ENCODE assay signal across 14 cellular contexts in the genomic region with DNA sequence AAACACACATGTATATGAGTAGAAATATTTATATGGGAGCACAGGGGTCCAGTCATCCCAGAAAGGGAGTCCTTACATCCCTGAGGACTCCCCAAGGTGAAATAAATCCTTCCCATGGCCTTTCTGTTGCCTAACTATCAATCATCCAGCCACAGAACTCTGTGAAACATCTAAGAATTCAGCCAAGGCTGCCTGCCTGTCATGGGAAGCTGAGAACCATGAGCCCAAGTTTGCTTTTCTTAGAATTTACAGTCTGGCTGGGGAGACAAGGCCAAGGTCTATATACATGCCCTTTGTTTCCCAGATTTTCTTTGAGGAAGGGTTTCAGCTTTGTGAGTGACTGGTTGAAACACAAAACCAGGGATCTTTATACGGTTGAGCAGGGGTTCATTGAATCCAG. TPM values are rescaled to one million over a fixed set of nuclear protein-coding genes. Genes with fewer than 3 reads are reported as not detected.
DNase-seq lines count a peak whose midpoint lies in the region; TF ChIP-seq lines count a peak whose summit lies in the region.
"Had no signal": no experiment of that assay in that cellular context is flagged by ENCODE, and none has a peak within 500 bp of the region (broad histone marks: within the 10 kb centered on the region; RNA-seq: fewer than 3 reads in every experiment).

No MANE protein-coding gene starts in this region.

- H3K36me3 ChIP-seq in ACC112 (ENCODE audit: insufficient read depth, low read length) (no peaks in the 10 kb centered on the region), right atrium auricular region (peaks cover 37% of the 10 kb centered on the region)

- TF ChIP-seq CTCF in right atrium auricular region (IDR thresholded peaks at IDR 0.05), result no peak

- DNase-seq in amniotic epithelial cell (ENCODE audit: low read depth) (peak; percentile 83), right atrium auricular region (ENCODE audit: low spot score) (no peak), renal cortical epithelial cell (ENCODE audit: low read depth) (peak; percentile 58), islet precursor cell (no peak), AG08395 (ENCODE audit: low spot score) (no peak)
- DNase-seq in stimulated activated CD4-positive, alpha-beta T cell treated with anti-CD3 and anti-CD28 coated beads, Interleukin-4, amount 100 ng/mL, for 24 hours, result no peak
- no peak for DNase-seq in effector CD8-positive, alpha-beta T cell (lab: John Stamatoyannopoulos, UW)
- DNase-seq: KG1; naive thymus-derived CD8-positive, alpha-beta T cell; stimulated activated CD4-positive, alpha-beta T cell treated with anti-CD3 and anti-CD28 coated beads, Interleukin-2, amount 100 ng/mL, for 48 hours had no signal

- peaks cover 40% of the 10 kb centered on the region for H3K4me1 ChIP-seq in ACC112 (ENCODE audit: control insufficient read depth, insufficient read depth, low read length, unreplicated experiment)
- H3K4me1 ChIP-seq in right atrium auricular region, result peaks cover 0 to 39% of the 10 kb centered on the region in 2 donors

- H3K9me3 ChIP-seq in right atrium auricular region, result no peaks in the 10 kb centered on the region

- H3K27me3 ChIP-seq in ACC112 (ENCODE audit: insufficient read depth, low read length) (no peaks in the 10 kb centered on the region), right atrium auricular region (no peaks in the 10 kb centered on the region)

- H3K27ac ChIP-seq in ACC112 (ENCODE audit: low read depth, low read length), result peak overlapping the region; percentile 95
- peak overlapping the region; percentile 85 to 87 for H3K27ac ChIP-seq in right atrium auricular region

- H3K4me3 ChIP-seq in ACC112 (ENCODE audit: low read depth, low read length), result peak overlapping the region; percentile 33; the same call in 1 of the 2 replicates
- H3K4me3 ChIP-seq in right atrium auricular region, result no peak overlapping the region

- H2AFZ ChIP-seq in ACC112 (ENCODE audit: low read length, unreplicated experiment), result peak overlapping the region; percentile 75

- no peaks in the 10 kb centered on the region for H3K79me2 ChIP-seq in ACC112 (ENCODE audit: control insufficient read depth, insufficient read depth, low read length, unreplicated experiment)

RNA-seq across cellular contexts. Expression of gene MYL4, which starts 15.8 kb away (rescaled TPM):
- total RNA-seq in right atrium auricular region, result 1,000 to 10,000 TPM; 3,895 to 5,829 TPM
- 0.15 TPM in 1 of 2 replicates, not detected in the other for total RNA-seq in renal cortical epithelial cell
- total RNA-seq: A673; activated T-helper 1 cell treated with anti-CD3 and anti-CD28 coated beads, Interleukin-12 subunit alpha, Interleukin-12 subunit beta, Interleukin-2, Interleukin-4 antibody, amounts not matched to agents 30 ng/mL and 10 ng/mL and 1 ng/mL, durations not matched to agents 14 hours and 24 hours and 36 hours; naive thymus-derived CD8-positive, alpha-beta T cell; subcutaneous adipose tissue had no signal

RNA-seq across cellular contexts. Expression of gene ITGB3, which starts 28.7 kb away (rescaled TPM):
- 10 to 100 TPM in 1 of 2 donors, 1 to 10 TPM in 1; 3.0 to 13.6 TPM for total RNA-seq in right atrium auricular region
- total RNA-seq in renal cortical epithelial cell, result 506 and 529 TPM in 2 replicates
- total RNA-seq: A673; activated T-helper 1 cell treated with anti-CD3 and anti-CD28 coated beads, Interleukin-12 subunit alpha, Interleukin-12 subunit beta, Interleukin-2, Interleukin-4 antibody, amounts not matched to agents 30 ng/mL and 10 ng/mL and 1 ng/mL, durations not matched to agents 14 hours and 24 hours and 36 hours; naive thymus-derived CD8-positive, alpha-beta T cell had no signal

RNA-seq across cellular contexts. Expression of gene CDC27, which starts 35.9 kb away (rescaled TPM):
- total RNA-seq in right atrium auricular region (10 to 100 TPM; 39.3 to 46.6 TPM), renal cortical epithelial cell (96.4 and 137 TPM in 2 replicates)

Comparison
In these comparisons a context has a peak if more than half of its experiments do, and no peak if none do; other contexts are left out.
1. DNase-seq: peak in amniotic epithelial cell (single experiment) and renal cortical epithelial cell (single experiment); none in right atrium auricular region (single experiment), stimulated activated CD4-positive, alpha-beta T cell treated with anti-CD3 and anti-CD28 coated beads, Interleukin-4, amount 100 ng/mL, for 24 hours (single experiment), islet precursor cell (single experiment), effector CD8-positive, alpha-beta T cell (single experiment) and AG08395 (single experiment).
2. RNA of gene MYL4, which starts 15.8 kb away (total RNA-seq): 3,895 to 5,829 TPM in right atrium auricular region; 0.15 TPM in renal cortical epithelial cell; every median in the first group is over 1,000 times any median in the second.
3. RNA of gene ITGB3, which starts 28.7 kb away (total RNA-seq): 506 to 529 TPM in renal cortical epithelial cell; 3.0 to 13.6 TPM in right atrium auricular region; every median in the first group is over 10 times any median in the second.